In the genomic region with DNA sequence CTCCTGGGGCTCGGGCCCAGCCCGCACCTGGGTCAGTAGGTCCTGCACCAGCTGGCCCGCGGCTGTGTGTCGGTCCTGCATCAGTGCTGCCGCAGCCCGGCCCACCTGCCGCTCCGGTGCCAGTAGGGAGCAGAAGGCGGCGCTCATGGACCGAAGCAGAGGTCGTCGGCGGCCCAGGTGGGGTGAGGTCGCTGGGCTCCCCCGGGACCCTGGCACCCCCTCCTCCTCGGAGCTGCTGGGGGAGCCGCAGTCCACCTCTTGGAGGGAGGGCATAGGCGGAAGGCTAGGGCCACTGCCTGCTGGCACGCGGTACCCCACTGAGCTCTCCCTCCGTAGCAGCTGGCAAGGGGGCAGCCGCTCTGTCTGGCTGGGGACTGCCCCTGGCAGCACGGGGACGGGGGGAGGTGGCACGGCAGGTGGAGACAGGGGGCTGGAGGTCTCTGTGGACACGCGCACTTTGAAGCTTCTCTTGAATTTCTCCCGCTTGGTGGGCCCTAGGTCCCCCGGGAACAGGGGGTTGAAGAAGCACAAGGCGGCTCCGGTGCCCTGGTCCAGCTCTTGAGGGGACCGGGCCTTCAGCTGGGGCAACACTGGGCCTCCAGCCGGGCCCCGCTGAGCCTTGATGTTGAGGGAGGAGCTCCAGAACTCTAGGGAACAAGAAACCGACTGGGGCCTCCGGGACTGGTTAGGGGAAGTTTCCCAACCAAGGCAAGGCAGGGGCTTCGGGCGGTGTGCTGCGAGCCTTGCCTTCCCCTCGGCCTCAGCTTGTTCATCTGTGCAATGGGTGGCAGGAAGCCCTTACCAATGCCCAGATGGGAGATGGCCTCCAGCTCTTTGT, we compare ENCODE assay signal across 6 cellular contexts. TPM values are rescaled to one million over a fixed set of nuclear protein-coding genes. Genes with fewer than 3 reads are reported as not detected.
DNase-seq lines count a peak whose midpoint lies in the region; ATAC-seq and TF ChIP-seq lines count a peak whose summit lies in the region.

No MANE protein-coding gene starts in this region.

- CTCF ChIA-PET in activated CD4-positive, alpha-beta memory T cell treated with anti-CD3 and anti-CD28 coated beads, Interleukin-2, amount 10 ng/mL, durations not matched to agents 7 days and 5 days (lab: Charles Lee): interaction anchor here (0.8 to 2.2 kb wide), 5 partner anchors 11 to 313 kb away, joined by 3 to 23 read pairs (median 4); a partner anchor contains a TSS

- H3K4me1 Mint-ChIP-seq in natural killer cell: peaks cover 10 to 26% of the 10 kb centered on the region in 2 donors
- peaks cover 17 to 22% of the 10 kb centered on the region in 2 donors for H3K4me1 Mint-ChIP-seq in natural killer cell treated with Interleukin-12 subunit alpha and Interleukin-12 subunit beta and Interleukin-15 and Interleukin-18, amount 100 ng/mL, for 72 hours (ENCODE audit: low read depth in 2 of 2)
- peaks cover 25% of the 10 kb centered on the region for H3K4me1 Mint-ChIP-seq in activated CD4-positive, alpha-beta memory T cell treated with anti-CD3 and anti-CD28 coated beads, Interleukin-2, amount 10 ng/mL, durations not matched to agents 7 days and 5 days

- intact Hi-C loops in natural killer cell (cut with micrococcal nuclease): no loop called here

- peak overlapping the region in 1 of 2 donors; percentile 92 for H3K27ac Mint-ChIP-seq in natural killer cell
- H3K27ac Mint-ChIP-seq in natural killer cell treated with Interleukin-12 subunit alpha and Interleukin-12 subunit beta and Interleukin-15 and Interleukin-18, amount 100 ng/mL, for 72 hours: no peak overlapping the region
- H3K27ac Mint-ChIP-seq in activated CD4-positive, alpha-beta memory T cell treated with anti-CD3 and anti-CD28 coated beads, Interleukin-2, amount 10 ng/mL, durations not matched to agents 7 days and 5 days: no peak overlapping the region

- no peaks in the 10 kb centered on the region for H3K9me3 Mint-ChIP-seq in natural killer cell
- no peaks in the 10 kb centered on the region for H3K9me3 Mint-ChIP-seq in natural killer cell treated with Interleukin-12 subunit alpha and Interleukin-12 subunit beta and Interleukin-15 and Interleukin-18, amount 100 ng/mL, for 72 hours
- H3K9me3 Mint-ChIP-seq in activated CD4-positive, alpha-beta memory T cell treated with anti-CD3 and anti-CD28 coated beads, Interleukin-2, amount 10 ng/mL, durations not matched to agents 7 days and 5 days: no peaks in the 10 kb centered on the region

- H3K4me3 Mint-ChIP-seq in natural killer cell: peak overlapping the region; percentile 21
- H3K4me3 Mint-ChIP-seq in natural killer cell treated with Interleukin-12 subunit alpha and Interleukin-12 subunit beta and Interleukin-15 and Interleukin-18, amount 100 ng/mL, for 72 hours: no peak overlapping the region
- H3K4me3 Mint-ChIP-seq in activated CD4-positive, alpha-beta memory T cell treated with anti-CD3 and anti-CD28 coated beads, Interleukin-2, amount 10 ng/mL, durations not matched to agents 7 days and 5 days: no peak overlapping the region

- H3K27me3 Mint-ChIP-seq in natural killer cell (ENCODE audit: low read depth in 2 of 2): peaks cover 8 to 24% of the 10 kb centered on the region in 2 donors
- peaks cover 0 to 9% of the 10 kb centered on the region in 2 donors for H3K27me3 Mint-ChIP-seq in natural killer cell treated with Interleukin-12 subunit alpha and Interleukin-12 subunit beta and Interleukin-15 and Interleukin-18, amount 100 ng/mL, for 72 hours
- peaks cover 4% of the 10 kb centered on the region for H3K27me3 Mint-ChIP-seq in activated CD4-positive, alpha-beta memory T cell treated with anti-CD3 and anti-CD28 coated beads, Interleukin-2, amount 10 ng/mL, durations not matched to agents 7 days and 5 days

- no peak for ATAC-seq in natural killer cell
- no peak for ATAC-seq in natural killer cell treated with Interleukin-12 subunit alpha and Interleukin-12 subunit beta and Interleukin-15 and Interleukin-18, amount 100 ng/mL, for 72 hours
- no peak for ATAC-seq in GM21529 (IDR thresholded peaks at IDR 0.05; ENCODE audit: unreplicated experiment)
- ATAC-seq in GM21717 (IDR thresholded peaks at IDR 0.05; ENCODE audit: unreplicated experiment): no peak

- no peak for TF ChIP-seq CTCF in natural killer cell (IDR thresholded peaks at IDR 0.05)
- TF ChIP-seq CTCF in fibroblast of the aortic adventitia (IDR thresholded peaks at IDR 0.05; ENCODE audit: insufficient read depth, low read length): no peak

- POLR2A ChIA-PET in activated CD4-positive, alpha-beta memory T cell treated with anti-CD3 and anti-CD28 coated beads, Interleukin-2, amount 10 ng/mL, durations not matched to agents 7 days and 5 days (lab: Charles Lee): interaction anchor here (0.7 to 3.8 kb wide), 6 partner anchors 9 to 46 kb away, joined by 3 to 19 read pairs (median 4); a partner anchor contains a TSS

- H3K4me3 ChIP-seq in fibroblast of the aortic adventitia (ENCODE audit: low read depth, low read length): peak overlapping the region; percentile 86

- DNase-seq in natural killer cell (no peak), fibroblast of the aortic adventitia (ENCODE audit: low read depth) (no peak)
- no peak for DNase-seq in natural killer cell treated with Interleukin-12 subunit alpha and Interleukin-12 subunit beta and Interleukin-15 and Interleukin-18, amount 100 ng/mL, for 72 hours (ENCODE audit: low spot score)
- DNase-seq in activated CD4-positive, alpha-beta memory T cell treated with anti-CD3 and anti-CD28 coated beads, Interleukin-2, amount 10 ng/mL, durations not matched to agents 7 days and 5 days: no peak

- H3K36me3 Mint-ChIP-seq in natural killer cell: no peaks in the 10 kb centered on the region
- peaks cover 4% of the 10 kb centered on the region for H3K36me3 Mint-ChIP-seq in natural killer cell treated with Interleukin-12 subunit alpha and Interleukin-12 subunit beta and Interleukin-15 and Interleukin-18, amount 100 ng/mL, for 72 hours
- H3K36me3 Mint-ChIP-seq in activated CD4-positive, alpha-beta memory T cell treated with anti-CD3 and anti-CD28 coated beads, Interleukin-2, amount 10 ng/mL, durations not matched to agents 7 days and 5 days (ENCODE audit: low read depth): peaks cover 16% of the 10 kb centered on the region

RNA-seq across cellular contexts. Expression of a gene that starts 1.4 kb away (rescaled TPM):
- total RNA-seq in natural killer cell: 1 to 10 TPM; 1.3 to 7.9 (median 2.5) TPM
- total RNA-seq in natural killer cell treated with Interleukin-12 subunit alpha and Interleukin-12 subunit beta and Interleukin-15 and Interleukin-18, amount 100 ng/mL, for 72 hours: 1 to 10 TPM in 1 of 2 donors, under 1 TPM in 1; 0.43 to 2.1 TPM
- 10.1 and 45.3 TPM in 2 replicates for total RNA-seq in fibroblast of the aortic adventitia (ENCODE audit: low replicate concordance)
- total RNA-seq in activated CD4-positive, alpha-beta memory T cell treated with anti-CD3 and anti-CD28 coated beads, Interleukin-2, amount 10 ng/mL, durations not matched to agents 7 days and 5 days: under 1 TPM; 0.43 to 0.73 TPM

RNA-seq across cellular contexts. Expression of a gene that starts 10.1 kb away (rescaled TPM):
- total RNA-seq in natural killer cell (10 to 100 TPM; 48.1 to 55.6 (median 48.2) TPM), fibroblast of the aortic adventitia (ENCODE audit: low replicate concordance) (22.6 and 38.5 TPM in 2 replicates)
- 10 to 100 TPM; 53.2 to 64.5 TPM for total RNA-seq in natural killer cell treated with Interleukin-12 subunit alpha and Interleukin-12 subunit beta and Interleukin-15 and Interleukin-18, amount 100 ng/mL, for 72 hours
- total RNA-seq in activated CD4-positive, alpha-beta memory T cell treated with anti-CD3 and anti-CD28 coated beads, Interleukin-2, amount 10 ng/mL, durations not matched to agents 7 days and 5 days: 10 to 100 TPM; 39.7 to 40.4 TPM

RNA-seq across cellular contexts. Expression of a gene that starts 12.6 kb away (rescaled TPM):
- total RNA-seq in natural killer cell: 1 to 10 TPM; 2.0 to 4.2 (median 2.5) TPM
- 1 to 10 TPM; 3.5 to 5.4 TPM for total RNA-seq in natural killer cell treated with Interleukin-12 subunit alpha and Interleukin-12 subunit beta and Interleukin-15 and Interleukin-18, amount 100 ng/mL, for 72 hours
- 21.5 and 36.3 TPM in 2 replicates for total RNA-seq in fibroblast of the aortic adventitia (ENCODE audit: low replicate concordance)
- 1 to 10 TPM; 8.4 to 8.7 TPM for total RNA-seq in activated CD4-positive, alpha-beta memory T cell treated with anti-CD3 and anti-CD28 coated beads, Interleukin-2, amount 10 ng/mL, durations not matched to agents 7 days and 5 days

RNA-seq across cellular contexts. Expression of a gene that starts 18.0 kb away (rescaled TPM):
- total RNA-seq in natural killer cell (under 1 TPM; 0.23 to 0.40 (median 0.32) TPM), fibroblast of the aortic adventitia (ENCODE audit: low replicate concordance) (99.1 and 193 TPM in 2 replicates)
- total RNA-seq in natural killer cell treated with Interleukin-12 subunit alpha and Interleukin-12 subunit beta and Interleukin-15 and Interleukin-18, amount 100 ng/mL, for 72 hours: under 1 TPM; 0.10 to 0.59 TPM
- total RNA-seq in activated CD4-positive, alpha-beta memory T cell treated with anti-CD3 and anti-CD28 coated beads, Interleukin-2, amount 10 ng/mL, durations not matched to agents 7 days and 5 days: not detected

RNA-seq across cellular contexts. Expression of a gene that starts 36.7 kb away (rescaled TPM):
- total RNA-seq in natural killer cell (1 to 10 TPM; 1.5 to 1.8 (median 1.6) TPM), fibroblast of the aortic adventitia (ENCODE audit: low replicate concordance) (0.36 TPM in 1 of 2 replicates, not detected in the other)
- 10 to 100 TPM in 1 of 2 donors, 1 to 10 TPM in 1; 2.4 to 13.6 TPM for total RNA-seq in natural killer cell treated with Interleukin-12 subunit alpha and Interleukin-12 subunit beta and Interleukin-15 and Interleukin-18, amount 100 ng/mL, for 72 hours
- total RNA-seq in activated CD4-positive, alpha-beta memory T cell treated with anti-CD3 and anti-CD28 coated beads, Interleukin-2, amount 10 ng/mL, durations not matched to agents 7 days and 5 days: 1 to 10 TPM; 8.4 to 9.0 TPM
